23 cellular contexts compared by ENCODE assay signal in genomic region chr10:8468477-8468876, GRCh38.
"Had no signal": no experiment of that assay in that cellular context is flagged by ENCODE, and none has a peak within 500 bp of the region (broad histone marks: within the 10 kb centered on the region; RNA-seq: fewer than 3 reads in every experiment).

No MANE protein-coding gene starts in this region.

- H3K4me3 ChIP-seq: colonic mucosa, coronary artery, dorsolateral prefrontal cortex, esophagus muscularis mucosa, esophagus squamous epithelium, gastrocnemius medialis, gastroesophageal sphincter, heart left ventricle, heart right ventricle had no signal

- DNase-seq: colonic mucosa; cortex of kidney; dermis blood vessel endothelial cell; dorsolateral prefrontal cortex; effector CD4-positive, alpha-beta T cell; effector CD8-positive, alpha-beta T cell; effector memory CD4-positive, alpha-beta T cell; effector memory CD8-positive, alpha-beta T cell; endodermal cell; esophagus squamous epithelium; foreskin fibroblast; foreskin keratinocyte; foreskin melanocyte; gastrocnemius medialis; glutamatergic neuron; head of caudate nucleus; heart left ventricle; heart right ventricle had no signal

- H3K27ac ChIP-seq: colonic mucosa, coronary artery, dorsolateral prefrontal cortex, epithelial cell of prostate, esophagus muscularis mucosa, esophagus squamous epithelium, foreskin keratinocyte, gastrocnemius medialis, gastroesophageal sphincter, heart left ventricle, heart right ventricle had no signal

- H3K36me3 ChIP-seq: colonic mucosa, esophagus muscularis mucosa, esophagus squamous epithelium, gastrocnemius medialis, gastroesophageal sphincter, heart left ventricle, heart right ventricle had no signal

- H3K9me3 ChIP-seq: colonic mucosa, esophagus muscularis mucosa, esophagus squamous epithelium, gastrocnemius medialis, gastroesophageal sphincter, heart left ventricle, heart right ventricle had no signal

- H3K27me3 ChIP-seq: colonic mucosa, esophagus squamous epithelium, foreskin keratinocyte, gastrocnemius medialis, gastroesophageal sphincter had no signal

- H3K4me1 ChIP-seq: colonic mucosa, esophagus muscularis mucosa, esophagus squamous epithelium, foreskin keratinocyte, gastrocnemius medialis, gastroesophageal sphincter, heart left ventricle, heart right ventricle had no signal

- ATAC-seq: effector memory CD8-positive, alpha-beta T cell; esophagus mucosa; foreskin keratinocyte; gastrocnemius medialis; gastroesophageal sphincter; heart left ventricle; heart right ventricle had no signal
